16 cellular contexts compared by ENCODE assay signal in genomic region chrX:39777623-39778025, GRCh38.
A peak's percentile ranks its signal among the peaks of the same experiment; 100 is the strongest.
DNase-seq lines count a peak whose midpoint lies in the region; ATAC-seq, FAIRE-seq and TF ChIP-seq lines count a peak whose summit lies in the region.
"Had no signal": no experiment of that assay in that cellular context is flagged by ENCODE, and none has a peak within 500 bp of the region (broad histone marks: within the 10 kb centered on the region; RNA-seq: fewer than 3 reads in every experiment).

No MANE protein-coding gene starts in this region.

- no peak for TF ChIP-seq POLR2A in GM12891 (IDR thresholded peaks at IDR 0.05; ENCODE audit: low read depth, low read length)

- H3K4me1 Mint-ChIP-seq in CD4-positive, alpha-beta T cell (ENCODE audit: low read depth), result peaks cover 33% of the 10 kb centered on the region
- H3K4me1 Mint-ChIP-seq in T-cell, result peaks cover 25 to 31% (median 31%) of the 10 kb centered on the region in 3 donors
- H3K4me1 Mint-ChIP-seq in activated naive CD8-positive, alpha-beta T cell treated with anti-CD3 and anti-CD28 coated beads, Interleukin-2, amount 10 ng/mL, durations not matched to agents 7 days and 5 days, result peaks cover 26% of the 10 kb centered on the region
- H3K4me1 Mint-ChIP-seq in naive thymus-derived CD8-positive, alpha-beta T cell, result peaks cover 4 to 38% (median 26%) of the 10 kb centered on the region in 4 donors

- ATAC-seq in CD4-positive, alpha-beta T cell (ENCODE audit: poor library complexity), result no peak
- ATAC-seq in T-cell (replicated peaks in 1 of 4), result no peak
- no peak for ATAC-seq in activated naive CD8-positive, alpha-beta T cell treated with anti-CD3 and anti-CD28 coated beads, Interleukin-2, amount 10 ng/mL, durations not matched to agents 7 days and 5 days (ENCODE audit: low read depth)
- ATAC-seq in naive thymus-derived CD8-positive, alpha-beta T cell, result no peak
- ATAC-seq: lower lobe of right lung, PC-3 had no signal

- peaks cover 9% of the 10 kb centered on the region for H3K36me3 Mint-ChIP-seq in CD4-positive, alpha-beta T cell (ENCODE audit: low read depth)
- H3K36me3 Mint-ChIP-seq in T-cell, result no peaks in the 10 kb centered on the region
- H3K36me3 Mint-ChIP-seq in activated naive CD8-positive, alpha-beta T cell treated with anti-CD3 and anti-CD28 coated beads, Interleukin-2, amount 10 ng/mL, durations not matched to agents 7 days and 5 days, result no peaks in the 10 kb centered on the region
- no peaks in the 10 kb centered on the region for H3K36me3 Mint-ChIP-seq in naive thymus-derived CD8-positive, alpha-beta T cell
- H3K36me3 Mint-ChIP-seq: neural progenitor cell had no signal

- CTCF ChIA-PET in CD4-positive, alpha-beta T cell (lab: Charles Lee), result no interaction called here
- CTCF ChIA-PET in T-cell (lab: Charles Lee), result interaction anchor here in 1 of 2 donors (0.5 kb wide), 1 partner anchor 1447 kb away, joined by 3 read pairs; no protein-coding TSS in a partner anchor

- peak overlapping the region; percentile 86 for H3K27ac Mint-ChIP-seq in CD4-positive, alpha-beta T cell
- peak overlapping the region; percentile 60 to 78 for H3K27ac Mint-ChIP-seq in T-cell
- peak overlapping the region; percentile 61 for H3K27ac Mint-ChIP-seq in activated naive CD8-positive, alpha-beta T cell treated with anti-CD3 and anti-CD28 coated beads, Interleukin-2, amount 10 ng/mL, durations not matched to agents 7 days and 5 days
- peak overlapping the region in 3 of 10 donors; percentile 4 to 34 (median 16) for H3K27ac Mint-ChIP-seq in naive thymus-derived CD8-positive, alpha-beta T cell
- H3K27ac Mint-ChIP-seq: neural progenitor cell had no signal

- FAIRE-seq in GM12891 (lab: Jason Lieb, UNC), result peak; percentile 16
- FAIRE-seq: endometrium had no signal

- TF ChIP-seq CTCF in CD4-positive, alpha-beta T cell (IDR thresholded peaks at IDR 0.05), result no peak

- peak overlapping the region; percentile 45 for H3K4me3 Mint-ChIP-seq in CD4-positive, alpha-beta T cell
- no peak overlapping the region for H3K4me3 Mint-ChIP-seq in T-cell
- no peak overlapping the region for H3K4me3 Mint-ChIP-seq in activated naive CD8-positive, alpha-beta T cell treated with anti-CD3 and anti-CD28 coated beads, Interleukin-2, amount 10 ng/mL, durations not matched to agents 7 days and 5 days
- H3K4me3 Mint-ChIP-seq in naive thymus-derived CD8-positive, alpha-beta T cell, result no peak overlapping the region
- H3K4me3 Mint-ChIP-seq: neural progenitor cell had no signal

- no peaks in the 10 kb centered on the region for H3K9me3 Mint-ChIP-seq in CD4-positive, alpha-beta T cell
- H3K9me3 Mint-ChIP-seq in T-cell, result no peaks in the 10 kb centered on the region
- H3K9me3 Mint-ChIP-seq in activated naive CD8-positive, alpha-beta T cell treated with anti-CD3 and anti-CD28 coated beads, Interleukin-2, amount 10 ng/mL, durations not matched to agents 7 days and 5 days, result no peaks in the 10 kb centered on the region
- H3K9me3 Mint-ChIP-seq in naive thymus-derived CD8-positive, alpha-beta T cell, result no peaks in the 10 kb centered on the region

- DNase-seq in CD4-positive, alpha-beta T cell, result no peak
- DNase-seq in GM12891 (ENCODE audit: insufficient read length, low spot score) (no peak), T-cell (peak in 1 of 34 experiments; percentile 12), iPS-NIHi11 (ENCODE audit: low spot score) (no peak), NCI-H82 (lab: John Stamatoyannopoulos, UW) (no peak), dermis blood vessel endothelial cell (no peak)
- DNase-seq in activated naive CD8-positive, alpha-beta T cell treated with anti-CD3 and anti-CD28 coated beads, Interleukin-2, amount 10 ng/mL, durations not matched to agents 7 days and 5 days, result no peak
- no peak for DNase-seq in naive thymus-derived CD8-positive, alpha-beta T cell
- DNase-seq: caudate nucleus, foreskin fibroblast, lower lobe of right lung, NCI-H1417, PC-3, SW 1271 had no signal

- POLR2A ChIA-PET in CD4-positive, alpha-beta T cell (lab: Charles Lee), result no interaction called here
- POLR2A ChIA-PET in T-cell (lab: Charles Lee), result no interaction called here
- POLR2A ChIA-PET in activated naive CD8-positive, alpha-beta T cell treated with anti-CD3 and anti-CD28 coated beads, Interleukin-2, amount 10 ng/mL, durations not matched to agents 7 days and 5 days (lab: Charles Lee), result no interaction called here
- POLR2A ChIA-PET in naive thymus-derived CD8-positive, alpha-beta T cell (lab: Charles Lee), result interaction anchor here (1.4 kb wide), 1 partner anchor 320 kb away, joined by 3 read pairs; the partner anchor contains the start of gene BCOR

- no peaks in the 10 kb centered on the region for H3K27me3 ChIP-seq in CD4-positive, alpha-beta T cell (ENCODE audit: control insufficient read depth, insufficient read depth, low read length)
- H3K27me3 ChIP-seq: neural progenitor cell had no signal

- no peak overlapping the region for H3K27ac ChIP-seq in CD4-positive, alpha-beta T cell (ENCODE audit: low read depth, low read length)
- H3K27ac ChIP-seq: lower lobe of right lung, neural progenitor cell had no signal

- intact Hi-C loops in CD4-positive, alpha-beta T cell (cut with DNase I, micrococcal nuclease), result no loop called here

- no peaks in the 10 kb centered on the region for H3K27me3 Mint-ChIP-seq in CD4-positive, alpha-beta T cell
- H3K27me3 Mint-ChIP-seq in T-cell, result peaks cover 0 to 3% of the 10 kb centered on the region in 2 donors
- H3K27me3 Mint-ChIP-seq in activated naive CD8-positive, alpha-beta T cell treated with anti-CD3 and anti-CD28 coated beads, Interleukin-2, amount 10 ng/mL, durations not matched to agents 7 days and 5 days, result no peaks in the 10 kb centered on the region
- no peaks in the 10 kb centered on the region for H3K27me3 Mint-ChIP-seq in naive thymus-derived CD8-positive, alpha-beta T cell

- H3K9me3 ChIP-seq in CD4-positive, alpha-beta T cell (ENCODE audit: control insufficient read depth, low read length), result no peaks in the 10 kb centered on the region
- H3K9me3 ChIP-seq: lower lobe of right lung had no signal

TF ChIP-seq in GM12891, 5 proteins besides CTCF, POLR2A, EP300 and RAD21:
- no peak for TF ChIP-seq TAF1 (IDR thresholded peaks at IDR 0.05; ENCODE audit: low read depth, low read length)
- no peak for TF ChIP-seq SPI1 (IDR thresholded peaks at IDR 0.05; ENCODE audit: low read depth, low read length)
- no peak for TF ChIP-seq POU2F2 (IDR thresholded peaks at IDR 0.05; ENCODE audit: low read depth, low read length)
- no peak for TF ChIP-seq PAX5 (IDR thresholded peaks at IDR 0.05; ENCODE audit: insufficient read depth, low read length, severe bottlenecking)
- TF ChIP-seq POLR2AphosphoS5 (IDR thresholded peaks at IDR 0.05; ENCODE audit: low read depth, low read length), result no peak
